1 cellular context compared by ENCODE assay signal in the genomic region with DNA sequence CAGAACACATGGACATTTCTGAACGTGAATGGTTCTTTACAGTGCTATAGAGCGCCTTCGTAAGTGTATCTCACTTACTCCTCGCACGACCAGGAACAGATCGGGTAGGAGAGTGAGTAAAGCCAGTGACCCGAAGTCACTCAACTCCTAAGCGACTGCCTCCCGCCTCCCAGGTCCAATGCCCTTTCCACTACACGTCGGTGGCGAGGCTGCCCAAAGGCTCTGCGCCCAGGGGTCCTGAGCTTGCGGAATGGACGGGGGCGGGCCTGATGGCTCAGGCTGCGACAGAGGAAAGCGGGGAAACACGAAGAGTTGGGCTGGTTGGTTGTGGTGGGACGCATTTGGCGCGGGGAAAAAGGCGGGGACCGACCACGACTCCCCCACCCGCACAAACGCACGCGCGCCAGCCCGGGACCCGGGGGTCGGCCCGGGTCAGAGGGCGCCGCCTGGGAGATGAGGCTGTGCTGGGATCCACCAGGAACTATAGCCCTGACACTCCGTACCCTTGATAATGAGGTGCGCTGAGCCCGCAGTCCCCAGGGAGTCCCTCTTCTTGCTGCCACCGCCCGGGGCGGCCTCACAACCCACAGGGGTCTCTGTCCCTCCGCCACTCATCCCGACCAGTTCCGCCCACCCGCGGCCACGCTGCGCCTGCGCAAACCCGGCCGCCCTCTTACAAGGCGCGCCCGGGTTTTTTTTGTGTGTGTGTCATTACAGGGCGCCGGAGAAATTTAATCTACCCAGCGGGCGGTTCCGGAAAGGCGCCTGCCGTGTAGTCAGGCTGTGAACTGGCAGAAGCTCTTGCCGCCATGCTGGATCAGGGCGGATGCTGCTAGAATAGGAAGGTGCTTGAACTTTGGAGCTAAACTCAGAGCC.
TF ChIP-seq lines count a peak whose summit lies in the region.

A gene with protein sequence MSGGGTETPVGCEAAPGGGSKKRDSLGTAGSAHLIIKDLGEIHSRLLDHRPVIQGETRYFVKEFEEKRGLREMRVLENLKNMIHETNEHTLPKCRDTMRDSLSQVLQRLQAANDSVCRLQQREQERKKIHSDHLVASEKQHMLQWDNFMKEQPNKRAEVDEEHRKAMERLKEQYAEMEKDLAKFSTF (minus strand): TSS at position 628 of the 876 bp plus-strand sequence. CDS start 13 bp downstream, at position 615.

TF ChIP-seq in WTC11, 78 proteins besides CTCF, POLR2A, EP300 and RAD21 (continued from another document):
- TF ChIP-seq NFE2L1 (CRISPR knock-in tag; IDR thresholded peaks at IDR 0.05) = 0 out of 2 replicates have a peak, but pooled peaks have one; percentile 11
- TF ChIP-seq, protein P1, sequence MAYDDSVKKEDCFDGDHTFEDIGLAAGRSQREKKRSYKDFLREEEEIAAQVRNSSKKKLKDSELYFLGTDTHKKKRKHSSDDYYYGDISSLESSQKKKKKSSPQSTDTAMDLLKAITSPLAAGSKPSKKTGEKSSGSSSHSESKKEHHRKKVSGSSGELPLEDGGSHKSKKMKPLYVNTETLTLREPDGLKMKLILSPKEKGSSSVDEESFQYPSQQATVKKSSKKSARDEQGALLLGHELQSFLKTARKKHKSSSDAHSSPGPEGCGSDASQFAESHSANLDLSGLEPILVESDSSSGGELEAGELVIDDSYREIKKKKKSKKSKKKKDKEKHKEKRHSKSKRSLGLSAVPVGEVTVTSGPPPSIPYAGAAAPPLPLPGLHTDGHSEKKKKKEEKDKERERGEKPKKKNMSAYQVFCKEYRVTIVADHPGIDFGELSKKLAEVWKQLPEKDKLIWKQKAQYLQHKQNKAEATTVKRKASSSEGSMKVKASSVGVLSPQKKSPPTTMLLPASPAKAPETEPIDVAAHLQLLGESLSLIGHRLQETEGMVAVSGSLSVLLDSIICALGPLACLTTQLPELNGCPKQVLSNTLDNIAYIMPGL (CRISPR knock-in tag; IDR thresholded peaks at IDR 0.05) = 0 out of 2 replicates have a peak, but pooled peaks have one; percentile 13
- TF ChIP-seq KAT7 (CRISPR knock-in tag; IDR thresholded peaks at IDR 0.05; ENCODE audit: borderline replicate concordance) = peak; percentile 75; the same call in 1 of the 2 replicates
- peak; percentile 71 for TF ChIP-seq GABPB1 (CRISPR knock-in tag; IDR thresholded peaks at IDR 0.05)
- no peak for TF ChIP-seq ZNF317 (CRISPR knock-in tag; IDR thresholded peaks at IDR 0.05; ENCODE audit: borderline replicate concordance, low read depth)
- peak; percentile 35; the same call in 1 of the 2 replicates for TF ChIP-seq FOXK1 (CRISPR knock-in tag; IDR thresholded peaks at IDR 0.05)
- TF ChIP-seq, protein P2, sequence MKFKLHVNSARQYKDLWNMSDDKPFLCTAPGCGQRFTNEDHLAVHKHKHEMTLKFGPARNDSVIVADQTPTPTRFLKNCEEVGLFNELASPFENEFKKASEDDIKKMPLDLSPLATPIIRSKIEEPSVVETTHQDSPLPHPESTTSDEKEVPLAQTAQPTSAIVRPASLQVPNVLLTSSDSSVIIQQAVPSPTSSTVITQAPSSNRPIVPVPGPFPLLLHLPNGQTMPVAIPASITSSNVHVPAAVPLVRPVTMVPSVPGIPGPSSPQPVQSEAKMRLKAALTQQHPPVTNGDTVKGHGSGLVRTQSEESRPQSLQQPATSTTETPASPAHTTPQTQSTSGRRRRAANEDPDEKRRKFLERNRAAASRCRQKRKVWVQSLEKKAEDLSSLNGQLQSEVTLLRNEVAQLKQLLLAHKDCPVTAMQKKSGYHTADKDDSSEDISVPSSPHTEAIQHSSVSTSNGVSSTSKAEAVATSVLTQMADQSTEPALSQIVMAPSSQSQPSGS (CRISPR knock-in tag; IDR thresholded peaks at IDR 0.05; ENCODE audit: borderline replicate concordance, low read depth) = no peak
- TF ChIP-seq, protein P3, sequence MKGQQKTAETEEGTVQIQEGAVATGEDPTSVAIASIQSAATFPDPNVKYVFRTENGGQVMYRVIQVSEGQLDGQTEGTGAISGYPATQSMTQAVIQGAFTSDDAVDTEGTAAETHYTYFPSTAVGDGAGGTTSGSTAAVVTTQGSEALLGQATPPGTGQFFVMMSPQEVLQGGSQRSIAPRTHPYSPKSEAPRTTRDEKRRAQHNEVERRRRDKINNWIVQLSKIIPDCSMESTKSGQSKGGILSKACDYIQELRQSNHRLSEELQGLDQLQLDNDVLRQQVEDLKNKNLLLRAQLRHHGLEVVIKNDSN (CRISPR knock-in tag; IDR thresholded peaks at IDR 0.05) = 0 out of 2 replicates have a peak, but pooled peaks have one; percentile 16
TF ChIP-seq in WTC11: peak in this region for 13.
